ENCODE assay signal across 1 cellular context in the genomic region with DNA sequence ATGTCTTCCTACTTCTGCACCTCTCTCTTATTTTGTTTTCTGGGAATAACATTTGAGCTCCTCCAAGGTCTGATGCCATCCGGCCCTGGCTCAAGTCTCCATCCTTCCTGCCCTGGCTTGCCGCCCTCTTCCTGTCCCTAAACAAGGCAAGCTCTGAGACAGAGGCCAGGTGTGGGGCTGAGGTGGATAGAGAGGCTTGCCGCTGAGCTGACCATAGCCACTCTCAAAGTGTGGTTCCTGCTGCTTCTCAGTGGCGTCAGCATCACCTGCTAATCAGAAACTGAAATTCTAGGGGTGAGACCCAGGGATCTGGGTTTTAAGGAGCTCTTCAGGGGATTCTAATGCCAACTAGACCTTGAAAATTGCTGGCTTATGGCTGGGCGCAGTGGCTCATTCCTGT.
TF ChIP-seq lines count a peak whose summit lies in the region.

No MANE protein-coding gene starts in this region.

TF ChIP-seq in GM23338, 12 proteins besides CTCF, POLR2A, EP300 and RAD21 (continued from another document):
- TF ChIP-seq, protein P1, sequence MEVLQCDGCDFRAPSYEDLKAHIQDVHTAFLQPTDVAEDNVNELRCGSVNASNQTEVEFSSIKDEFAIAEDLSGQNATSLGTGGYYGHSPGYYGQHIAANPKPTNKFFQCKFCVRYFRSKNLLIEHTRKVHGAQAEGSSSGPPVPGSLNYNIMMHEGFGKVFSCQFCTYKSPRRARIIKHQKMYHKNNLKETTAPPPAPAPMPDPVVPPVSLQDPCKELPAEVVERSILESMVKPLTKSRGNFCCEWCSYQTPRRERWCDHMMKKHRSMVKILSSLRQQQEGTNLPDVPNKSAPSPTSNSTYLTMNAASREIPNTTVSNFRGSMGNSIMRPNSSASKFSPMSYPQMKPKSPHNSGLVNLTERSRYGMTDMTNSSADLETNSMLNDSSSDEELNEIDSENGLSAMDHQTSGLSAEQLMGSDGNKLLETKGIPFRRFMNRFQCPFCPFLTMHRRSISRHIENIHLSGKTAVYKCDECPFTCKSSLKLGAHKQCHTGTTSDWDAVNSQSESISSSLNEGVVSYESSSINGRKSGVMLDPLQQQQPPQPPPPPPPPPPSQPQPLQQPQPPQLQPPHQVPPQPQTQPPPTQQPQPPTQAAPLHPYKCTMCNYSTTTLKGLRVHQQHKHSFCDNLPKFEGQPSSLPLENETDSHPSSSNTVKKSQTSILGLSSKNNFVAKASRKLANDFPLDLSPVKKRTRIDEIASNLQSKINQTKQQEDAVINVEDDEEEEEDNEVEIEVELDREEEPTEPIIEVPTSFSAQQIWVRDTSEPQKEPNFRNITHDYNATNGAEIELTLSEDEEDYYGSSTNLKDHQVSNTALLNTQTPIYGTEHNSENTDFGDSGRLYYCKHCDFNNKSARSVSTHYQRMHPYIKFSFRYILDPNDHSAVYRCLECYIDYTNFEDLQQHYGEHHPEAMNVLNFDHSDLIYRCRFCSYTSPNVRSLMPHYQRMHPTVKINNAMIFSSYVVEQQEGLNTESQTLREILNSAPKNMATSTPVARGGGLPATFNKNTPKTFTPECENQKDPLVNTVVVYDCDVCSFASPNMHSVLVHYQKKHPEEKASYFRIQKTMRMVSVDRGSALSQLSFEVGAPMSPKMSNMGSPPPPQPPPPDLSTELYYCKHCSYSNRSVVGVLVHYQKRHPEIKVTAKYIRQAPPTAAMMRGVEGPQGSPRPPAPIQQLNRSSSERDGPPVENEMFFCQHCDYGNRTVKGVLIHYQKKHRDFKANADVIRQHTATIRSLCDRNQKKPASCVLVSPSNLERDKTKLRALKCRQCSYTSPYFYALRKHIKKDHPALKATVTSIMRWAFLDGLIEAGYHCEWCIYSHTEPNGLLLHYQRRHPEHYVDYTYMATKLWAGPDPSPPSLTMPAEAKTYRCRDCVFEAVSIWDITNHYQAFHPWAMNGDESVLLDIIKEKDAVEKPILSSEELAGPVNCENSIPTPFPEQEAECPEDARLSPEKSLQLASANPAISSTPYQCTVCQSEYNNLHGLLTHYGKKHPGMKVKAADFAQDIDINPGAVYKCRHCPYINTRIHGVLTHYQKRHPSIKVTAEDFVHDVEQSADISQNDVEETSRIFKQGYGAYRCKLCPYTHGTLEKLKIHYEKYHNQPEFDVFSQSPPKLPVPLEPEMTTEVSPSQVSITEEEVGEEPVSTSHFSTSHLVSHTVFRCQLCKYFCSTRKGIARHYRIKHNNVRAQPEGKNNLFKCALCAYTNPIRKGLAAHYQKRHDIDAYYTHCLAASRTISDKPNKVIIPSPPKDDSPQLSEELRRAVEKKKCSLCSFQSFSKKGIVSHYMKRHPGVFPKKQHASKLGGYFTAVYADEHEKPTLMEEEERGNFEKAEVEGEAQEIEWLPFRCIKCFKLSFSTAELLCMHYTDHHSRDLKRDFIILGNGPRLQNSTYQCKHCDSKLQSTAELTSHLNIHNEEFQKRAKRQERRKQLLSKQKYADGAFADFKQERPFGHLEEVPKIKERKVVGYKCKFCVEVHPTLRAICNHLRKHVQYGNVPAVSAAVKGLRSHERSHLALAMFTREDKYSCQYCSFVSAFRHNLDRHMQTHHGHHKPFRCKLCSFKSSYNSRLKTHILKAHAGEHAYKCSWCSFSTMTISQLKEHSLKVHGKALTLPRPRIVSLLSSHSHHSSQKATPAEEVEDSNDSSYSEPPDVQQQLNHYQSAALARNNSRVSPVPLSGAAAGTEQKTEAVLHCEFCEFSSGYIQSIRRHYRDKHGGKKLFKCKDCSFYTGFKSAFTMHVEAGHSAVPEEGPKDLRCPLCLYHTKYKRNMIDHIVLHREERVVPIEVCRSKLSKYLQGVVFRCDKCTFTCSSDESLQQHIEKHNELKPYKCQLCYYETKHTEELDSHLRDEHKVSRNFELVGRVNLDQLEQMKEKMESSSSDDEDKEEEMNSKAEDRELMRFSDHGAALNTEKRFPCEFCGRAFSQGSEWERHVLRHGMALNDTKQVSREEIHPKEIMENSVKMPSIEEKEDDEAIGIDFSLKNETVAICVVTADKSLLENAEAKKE (CRISPR knock-in tag; IDR thresholded peaks at IDR 0.05), result no peak
